ENCODE assay signal across 16 cellular contexts in genomic region chr18:60322591-60322990, GRCh38.
"Had no signal": no experiment of that assay in that cellular context is flagged by ENCODE, and none has a peak within 500 bp of the region (broad histone marks: within the 10 kb centered on the region; RNA-seq: fewer than 3 reads in every experiment).

No MANE protein-coding gene starts in this region.

- H3K27ac ChIP-seq: coronary artery, esophagus muscularis mucosa, left lung, prostate gland, right lobe of liver, testis had no signal

- H3K4me3 ChIP-seq: coronary artery, esophagus muscularis mucosa, left lung, prostate gland, right lobe of liver, smooth muscle cell, testis had no signal

- H3K4me2 ChIP-seq: smooth muscle cell had no signal

- H3K4me1 ChIP-seq: esophagus muscularis mucosa, left lung, prostate gland, right lobe of liver, testis had no signal

- DNase-seq: activated B cell treated with CpG ODN at 0.5 μM for 24 hours; activated CD4-positive, alpha-beta memory T cell treated with anti-CD3 and anti-CD28 coated beads, Interleukin-2, amount 10 ng/mL, durations not matched to agents 7 days and 5 days; activated CD4-positive, alpha-beta T cell treated with anti-CD3 and anti-CD28 coated beads for 4 hours; activated CD8-positive, alpha-beta memory T cell treated with anti-CD3 and anti-CD28 coated beads, Interleukin-2, amount 10 ng/mL, durations not matched to agents 7 days and 5 days; activated naive CD4-positive, alpha-beta T cell treated with Interleukin-2 at 50 U/mL for 16 hours; anterior cingulate cortex; hypothalamus; left lung; right lobe of liver; stimulated activated CD4-positive, alpha-beta T cell treated with anti-CD3 and anti-CD28 coated beads, Interleukin-4, amount 100 ng/mL, for 1 hour; testis had no signal

- H3K9me3 ChIP-seq: prostate gland, right lobe of liver, testis had no signal

- H3K27me3 ChIP-seq: esophagus muscularis mucosa, left lung, right lobe of liver, testis had no signal

- ATAC-seq: activated CD8-positive, alpha-beta memory T cell treated with anti-CD3 and anti-CD28 coated beads, Interleukin-2, amount 10 ng/mL, durations not matched to agents 7 days and 5 days; left lung; right lobe of liver; stimulated activated memory B cell treated with anti-CD40 and anti-IgM and Interleukin-4, amounts not matched to agents 10 μg/mL and 1 μg/mL and 100 μg/mL, for 72 hours had no signal

- H3K36me3 ChIP-seq: esophagus muscularis mucosa, left lung, prostate gland, right lobe of liver had no signal
